Comparison of ENCODE assay signal across 1 cellular context in genomic region chr16:67685388-67686112, GRCh38.
TF ChIP-seq lines count a peak whose summit lies in the region.

No MANE protein-coding gene starts in this region.

TF ChIP-seq in GM12878, 131 proteins besides CTCF, POLR2A, EP300 and RAD21:
- TF ChIP-seq NBN (IDR thresholded peaks at IDR 0.05) (no peak), PAX5 (IDR thresholded peaks at IDR 0.05; ENCODE audit: borderline replicate concordance, low read depth, low read length) (peak; percentile 76), TAF1 (IDR thresholded peaks at IDR 0.05; ENCODE audit: borderline replicate concordance, low read depth, low read length) (no peak), ZNF384 (IDR thresholded peaks at IDR 0.05; ENCODE audit: borderline replicate concordance, low read depth, low read length) (peak; percentile 63; the same call in 1 of the 2 replicates), RUNX3 (IDR thresholded peaks at IDR 0.05; ENCODE audit: low read length) (no peak)
